Comparison of ENCODE assay signal across 1 cellular context in genomic region chr2:119305497-119306195, GRCh38.
A peak's percentile ranks its signal among the peaks of the same experiment; 100 is the strongest.
TF ChIP-seq lines count a peak whose summit lies in the region.

No MANE protein-coding gene starts in this region.

TF ChIP-seq in liver, 16 proteins besides CTCF, POLR2A, EP300 and RAD21 (continued from another document):
- TF ChIP-seq, protein P1, sequence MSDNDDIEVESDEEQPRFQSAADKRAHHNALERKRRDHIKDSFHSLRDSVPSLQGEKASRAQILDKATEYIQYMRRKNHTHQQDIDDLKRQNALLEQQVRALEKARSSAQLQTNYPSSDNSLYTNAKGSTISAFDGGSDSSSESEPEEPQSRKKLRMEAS (IDR thresholded peaks at IDR 0.05): peak; percentile 20
- TF ChIP-seq RXRA (IDR thresholded peaks at IDR 0.05): peak in 1 of 2 donors; percentile 65
- peak; percentile 50 for TF ChIP-seq FOXA2 (IDR thresholded peaks at IDR 0.05)
- no peak for TF ChIP-seq JUND (IDR thresholded peaks at IDR 0.05)
- peak; percentile 40 for TF ChIP-seq FOXA1 (IDR thresholded peaks at IDR 0.05)
